Comparison of ENCODE assay signal across 8 cellular contexts in genomic region chr19:19404879-19405860, GRCh38. TPM values are rescaled to one million over a fixed set of nuclear protein-coding genes. Genes with fewer than 3 reads are reported as not detected.
DNase-seq lines count a peak whose midpoint lies in the region; ATAC-seq and TF ChIP-seq lines count a peak whose summit lies in the region.

Gene GATAD2A (plus strand): TSS chr19:19405675. CDS start chr19:19465346, 59,671 bp downstream.

- peaks cover 49% of the 10 kb centered on the region for H3K4me1 Mint-ChIP-seq in T-helper 2 cell treated with Interferon-gamma antibody and Interleukin-4, amounts not matched to agents 5 μg/mL and 100 μg/mL, for 36 hours (ENCODE audit: low read depth)

- TF ChIP-seq CTCF in GM13976 (IDR thresholded peaks at IDR 0.05; ENCODE audit: borderline replicate concordance, control extremely low read depth, extremely low read depth, insufficient read depth, missing control alignments) (peak; percentile 73), ascending aorta (IDR thresholded peaks at IDR 0.05) (peak; percentile 20 to 44 (median 44)), vagina (IDR thresholded peaks at IDR 0.05) (no peak)

- H3K36me3 ChIP-seq in ascending aorta (no peaks in the 10 kb centered on the region), rectal smooth muscle tissue (ENCODE audit: control insufficient read depth, insufficient read depth, low read length) (no peaks in the 10 kb centered on the region), vagina (no peaks in the 10 kb centered on the region)

- ATAC-seq in HG02798 (IDR thresholded peaks at IDR 0.05; ENCODE audit: poor library complexity, unreplicated experiment) (peak; percentile 83), right cardiac atrium (peak; percentile 96)

- WGBS in right cardiac atrium: 1% methylated on average over 90 of the region's 90 CpGs

- intact Hi-C loops in ascending aorta (cut with DNase I) (loop anchor here (1.0 to 10.0 kb wide), 5 partner anchors 20 to 260 kb away; partner anchors contain the start of genes ATP13A1, BORCS8, RFXANK and ZNF101), right cardiac atrium (cut with DNase I) (loop anchor here in 1 of 4 donors (10.0 kb wide), 1 partner anchor 80 kb away; no protein-coding TSS in a partner anchor), vagina (cut with DNase I) (loop anchor here (10.0 kb wide), 1 partner anchor 80 kb away; no protein-coding TSS in a partner anchor)

- H3K27me3 ChIP-seq in ascending aorta (no peaks in the 10 kb centered on the region), right cardiac atrium (ENCODE audit: control insufficient read depth, insufficient read depth) (no peaks in the 10 kb centered on the region), rectal smooth muscle tissue (ENCODE audit: control insufficient read depth, insufficient read depth, low read length) (no peaks in the 10 kb centered on the region), vagina (no peaks in the 10 kb centered on the region)

- H3K4me3 ChIP-seq in ascending aorta: peak within 1 kb of the TSS; percentile 91 to 99
- peak within 1 kb of the TSS; percentile 89 for H3K4me3 ChIP-seq in right cardiac atrium (ENCODE audit: low read length)
- peak within 1 kb of the TSS; percentile 77 for H3K4me3 ChIP-seq in rectal smooth muscle tissue (ENCODE audit: low read length)
- H3K4me3 ChIP-seq in vagina: peak within 1 kb of the TSS; percentile 87 to 94

- H3K36me3 Mint-ChIP-seq in T-helper 2 cell treated with Interferon-gamma antibody and Interleukin-4, amounts not matched to agents 5 μg/mL and 100 μg/mL, for 36 hours (ENCODE audit: low read depth): peaks cover 2% of the 10 kb centered on the region

- peak in 1 of 2 donors; percentile 50 for TF ChIP-seq POLR2A in vagina (IDR thresholded peaks at IDR 0.05)

- DNase-seq in GM13976 (ENCODE audit: low spot score) (peak; percentile 96), NCI-H1417 treated with DMSO at 0.1 percent for 48 hours (lab: John Stamatoyannopoulos, UW) (peak; percentile 24), ascending aorta (ENCODE audit: low spot score in 2 of 2) (peak; percentile 77 to 96), right cardiac atrium (peak; percentile 96 to 98 (median 97)), vagina (ENCODE audit: extremely low spot score in 2 of 2) (peak in 1 of 2 donors; percentile 94)
- DNase-seq in T-helper 2 cell treated with Interferon-gamma antibody and Interleukin-4, amounts not matched to agents 5 μg/mL and 100 μg/mL, for 36 hours (ENCODE audit: low spot score): peak; percentile 91

- no peaks in the 10 kb centered on the region for H3K27me3 Mint-ChIP-seq in T-helper 2 cell treated with Interferon-gamma antibody and Interleukin-4, amounts not matched to agents 5 μg/mL and 100 μg/mL, for 36 hours (ENCODE audit: low read depth)

- peak within 1 kb of the TSS; percentile 89 to 91 for H3K27ac ChIP-seq in ascending aorta
- peak within 1 kb of the TSS; percentile 82 for H3K27ac ChIP-seq in right cardiac atrium (ENCODE audit: low read length)
- peak within 1 kb of the TSS; percentile 83 for H3K27ac ChIP-seq in rectal smooth muscle tissue (ENCODE audit: low read depth, low read length)
- peak within 1 kb of the TSS; percentile 83 for H3K27ac ChIP-seq in vagina

- H3K4me1 ChIP-seq in ascending aorta: peaks cover 3 to 24% of the 10 kb centered on the region in 2 donors
- peaks cover 12% of the 10 kb centered on the region for H3K4me1 ChIP-seq in right cardiac atrium (ENCODE audit: control insufficient read depth, insufficient read depth, low read length)
- H3K4me1 ChIP-seq in rectal smooth muscle tissue (ENCODE audit: control insufficient read depth, insufficient read depth, low read length): peaks cover 11% of the 10 kb centered on the region
- peaks cover 59% of the 10 kb centered on the region for H3K4me1 ChIP-seq in vagina

- H3K9me3 ChIP-seq in ascending aorta: no peaks in the 10 kb centered on the region
- no peaks in the 10 kb centered on the region for H3K9me3 ChIP-seq in right cardiac atrium (ENCODE audit: control insufficient read depth, low read length)
- no peaks in the 10 kb centered on the region for H3K9me3 ChIP-seq in vagina

- peak within 1 kb of the TSS; percentile 94 for H3K4me3 Mint-ChIP-seq in T-helper 2 cell treated with Interferon-gamma antibody and Interleukin-4, amounts not matched to agents 5 μg/mL and 100 μg/mL, for 36 hours

- H3K27ac Mint-ChIP-seq in T-helper 2 cell treated with Interferon-gamma antibody and Interleukin-4, amounts not matched to agents 5 μg/mL and 100 μg/mL, for 36 hours: peak within 1 kb of the TSS; percentile 82

- H3K9ac ChIP-seq in rectal smooth muscle tissue (ENCODE audit: low read length): peak within 1 kb of the TSS; percentile 7

- in situ Hi-C loops in GM13976 (cut with MboI; ENCODE audit: low sequenced_read_pairs, unreplicated experiment): no loop called here

- no peaks in the 10 kb centered on the region for H3K9me3 Mint-ChIP-seq in T-helper 2 cell treated with Interferon-gamma antibody and Interleukin-4, amounts not matched to agents 5 μg/mL and 100 μg/mL, for 36 hours

RNA-seq across cellular contexts. Expression of gene GATAD2A, which starts in this region (rescaled TPM):
- total RNA-seq in ascending aorta (63.3 TPM), right cardiac atrium (10 to 100 TPM; 31.4 to 53.9 (median 36.0) TPM), vagina (49.6 TPM)
- 12.2 TPM for polyA plus RNA-seq in right cardiac atrium

Comparison
In these comparisons a context has a peak if more than half of its experiments do, and no peak if none do; other contexts are left out.
1. CTCF ChIP-seq: peak in GM13976 (single experiment) and ascending aorta (3 of 3); none in vagina (0 of 3).
2. Peak in every context shown above with its lines, with median percentiles within 50 percentile points of each other: H3K27ac ChIP-seq and H3K4me3 ChIP-seq.